Comparison of ENCODE assay signal across 8 cellular contexts in the genomic region with DNA sequence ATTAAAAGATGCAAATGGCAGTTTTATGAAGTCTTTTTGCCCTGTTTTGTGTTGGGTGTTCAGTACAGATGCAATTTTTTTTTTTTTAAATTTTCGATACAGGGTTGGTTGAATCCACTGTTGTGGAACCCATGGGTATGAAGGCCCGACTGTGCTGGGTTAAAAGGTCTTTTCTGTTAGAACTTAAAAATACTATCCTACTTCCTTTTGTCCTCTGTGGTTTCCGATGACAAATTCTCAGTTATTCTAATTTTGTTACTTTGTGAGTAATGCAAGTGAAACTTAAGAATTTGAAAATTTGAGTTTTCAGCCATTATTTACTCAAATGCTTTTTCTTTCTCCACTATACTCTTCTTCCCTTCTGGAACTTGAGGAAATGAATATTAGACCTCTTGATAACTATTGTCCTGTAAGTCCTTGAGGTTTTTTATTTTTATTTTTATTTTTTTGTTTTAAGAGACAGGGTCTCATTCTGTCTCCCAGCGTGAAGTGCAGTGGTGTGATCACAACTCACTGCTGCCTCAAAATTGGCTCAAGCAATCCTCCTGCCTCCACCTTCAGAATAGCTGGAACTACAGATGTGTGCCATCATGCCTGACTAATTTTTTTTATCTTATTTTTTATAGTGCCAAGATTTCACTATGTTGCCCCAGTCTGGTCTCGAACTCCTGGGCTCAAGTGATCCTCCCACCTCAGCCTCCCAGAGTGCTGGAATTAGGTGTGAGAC.
DNase-seq lines count a peak whose midpoint lies in the region; ATAC-seq, FAIRE-seq and TF ChIP-seq lines count a peak whose summit lies in the region.

No MANE protein-coding gene starts in this region.

- intact Hi-C loops in dendritic cell treated with granulocyte-macrophage colony-stimulating factor and Interleukin-4, amounts not matched to agents 40 ng/mL and 50 ng/mL, for 4 days (cut with micrococcal nuclease), result no loop called here
- intact Hi-C loops in left ventricle myocardium superior (cut with micrococcal nuclease), result no loop called here
- intact Hi-C loops in prostate gland (cut with DNase I), result no loop called here

- H2BK15ac ChIP-seq in mesendoderm (replicated peaks; ENCODE audit: low read depth), result no peak overlapping the region

- H2BK5ac ChIP-seq in mesendoderm (ENCODE audit: low read length), result no peak overlapping the region

- H3K9me3 ChIP-seq in prostate gland, result no peaks in the 10 kb centered on the region

- H3K27ac Mint-ChIP-seq in dendritic cell treated with granulocyte-macrophage colony-stimulating factor and Interleukin-4, amounts not matched to agents 40 ng/mL and 50 ng/mL, for 4 days, result peak overlapping the region; percentile 46

- no peak overlapping the region for H3K4me2 ChIP-seq in mesendoderm (ENCODE audit: low read length)

- H2BK120ac ChIP-seq in mesendoderm (ENCODE audit: low read depth, low read length), result no peak overlapping the region

- H3K4ac ChIP-seq in mesendoderm (ENCODE audit: low read depth, low read length), result no peak overlapping the region

- ATAC-seq in GM21447 (IDR thresholded peaks at IDR 0.05; ENCODE audit: unreplicated experiment) (peak; percentile 84), HG03565 (IDR thresholded peaks at IDR 0.05; ENCODE audit: unreplicated experiment) (peak; percentile 68), left ventricle myocardium superior (no peak)

- peak; percentile 24 for FAIRE-seq in GM12892 (lab: Jason Lieb, UNC)

- H4K8ac ChIP-seq in mesendoderm (ENCODE audit: low read depth, low read length), result no peak overlapping the region

- no peak overlapping the region for H2AK5ac ChIP-seq in mesendoderm (ENCODE audit: low read length)

- H3K4me1 ChIP-seq in prostate gland (replicated peaks) (no peaks in the 10 kb centered on the region), mesendoderm (ENCODE audit: control insufficient read depth, low read depth, low read length) (no peaks in the 10 kb centered on the region)

- H3K36me3 ChIP-seq in prostate gland (no peaks in the 10 kb centered on the region), mesendoderm (ENCODE audit: control insufficient read depth, insufficient read depth, low read length) (no peaks in the 10 kb centered on the region)

- no peaks in the 10 kb centered on the region for H3K79me2 ChIP-seq in mesendoderm (ENCODE audit: control insufficient read depth, insufficient read depth, low read length)

- no peak for TF ChIP-seq CTCF in prostate gland (IDR thresholded peaks at IDR 0.05)

- H3K23ac ChIP-seq in mesendoderm (ENCODE audit: low read length), result no peak overlapping the region

- no peaks in the 10 kb centered on the region for H3K9me3 Mint-ChIP-seq in dendritic cell treated with granulocyte-macrophage colony-stimulating factor and Interleukin-4, amounts not matched to agents 40 ng/mL and 50 ng/mL, for 4 days

- H3K27me3 ChIP-seq in prostate gland (replicated peaks; ENCODE audit: insufficient read depth) (no peaks in the 10 kb centered on the region), mesendoderm (ENCODE audit: insufficient read depth, low read length, poor library complexity) (no peaks in the 10 kb centered on the region)

- H3K4me3 ChIP-seq in prostate gland (no peak overlapping the region), mesendoderm (ENCODE audit: low read length) (no peak overlapping the region)

- no peak overlapping the region for H3K27ac ChIP-seq in prostate gland
- no peak overlapping the region for H3K27ac ChIP-seq in mesendoderm (ENCODE audit: low read depth, low read length)

- peaks cover 18% of the 10 kb centered on the region for H3K4me1 Mint-ChIP-seq in dendritic cell treated with granulocyte-macrophage colony-stimulating factor and Interleukin-4, amounts not matched to agents 40 ng/mL and 50 ng/mL, for 4 days (ENCODE audit: low read depth)

- DNase-seq in GM12892 (ENCODE audit: insufficient read length) (no peak), left ventricle myocardium superior (no peak), prostate gland (ENCODE audit: low spot score) (no peak), activated gamma-delta T cell treated with Interleukin-2 at 50 U/mL for 16 hours (no peak), mesendoderm (no peak)

- peaks cover 51% of the 10 kb centered on the region for H3K36me3 Mint-ChIP-seq in dendritic cell treated with granulocyte-macrophage colony-stimulating factor and Interleukin-4, amounts not matched to agents 40 ng/mL and 50 ng/mL, for 4 days (ENCODE audit: low read depth)

- 93% methylated on average over 5 of the region's 5 CpGs for WGBS in prostate gland
- WGBS in mesendoderm (ENCODE audit: extremely low coverage, insufficient coverage, low lambda C conversion rate), result no CpG with 5 or more reads among the region's 5 CpGs

- no peak overlapping the region for H3K56ac ChIP-seq in mesendoderm (ENCODE audit: low read length)

- no peak overlapping the region for H4K5ac ChIP-seq in mesendoderm (ENCODE audit: low read length)

- H3K9ac ChIP-seq in mesendoderm (ENCODE audit: low read length), result no peak overlapping the region

- H3K18ac ChIP-seq in mesendoderm (ENCODE audit: low read length), result no peak overlapping the region

- H3K79me1 ChIP-seq in mesendoderm (ENCODE audit: low read length), result no peaks in the 10 kb centered on the region

- H3K27me3 Mint-ChIP-seq in dendritic cell treated with granulocyte-macrophage colony-stimulating factor and Interleukin-4, amounts not matched to agents 40 ng/mL and 50 ng/mL, for 4 days, result no peaks in the 10 kb centered on the region

- no peak overlapping the region for H3K4me3 Mint-ChIP-seq in dendritic cell treated with granulocyte-macrophage colony-stimulating factor and Interleukin-4, amounts not matched to agents 40 ng/mL and 50 ng/mL, for 4 days

- TF ChIP-seq POLR2A in GM12892 (IDR thresholded peaks at IDR 0.05; ENCODE audit: low read depth, low read length) (no peak; the same call in none of the 2 replicates), prostate gland (IDR thresholded peaks at IDR 0.05) (no peak)
